Comparison of ENCODE assay signal across 25 cellular contexts in the genomic region with DNA sequence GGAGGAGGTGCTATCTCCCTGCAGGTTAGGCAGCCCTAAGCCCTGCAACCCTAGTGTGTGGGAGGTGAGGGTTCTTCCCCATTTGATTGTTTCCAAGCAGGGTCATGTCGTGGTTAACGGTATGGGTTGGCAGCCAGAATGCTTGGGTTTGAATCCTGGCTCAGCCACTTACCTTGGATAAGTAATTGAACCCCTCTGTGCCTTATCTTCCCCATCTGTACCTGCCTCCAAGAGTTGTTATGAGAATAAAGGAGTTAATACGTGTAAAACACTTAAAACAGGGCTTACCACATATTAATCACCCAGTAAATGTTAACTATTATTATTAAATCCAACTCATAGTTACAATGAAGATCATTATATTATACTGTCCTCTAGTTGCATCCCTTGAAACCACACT. TPM values are rescaled to one million over a fixed set of nuclear protein-coding genes. Genes with fewer than 3 reads are reported as not detected.
DNase-seq lines count a peak whose midpoint lies in the region; ATAC-seq and TF ChIP-seq lines count a peak whose summit lies in the region.
"Had no signal": no experiment of that assay in that cellular context is flagged by ENCODE, and none has a peak within 500 bp of the region (broad histone marks: within the 10 kb centered on the region; RNA-seq: fewer than 3 reads in every experiment).

No MANE protein-coding gene starts in this region.

- no peaks in the 10 kb centered on the region for H3K36me3 Mint-ChIP-seq in activated CD8-positive, alpha-beta T cell treated with anti-CD3 and anti-CD28 coated beads for 36 hours (ENCODE audit: low read depth)
- no peaks in the 10 kb centered on the region for H3K36me3 Mint-ChIP-seq in activated CD8-positive, alpha-beta T cell treated with anti-CD3 and anti-CD28 coated beads, Interleukin-2, amount 10 ng/mL, durations not matched to agents 7 days and 5 days (ENCODE audit: low read depth)

- H3K9me3 ChIP-seq in SJSA1 (replicated peaks) (no peaks in the 10 kb centered on the region), right lobe of liver (no peaks in the 10 kb centered on the region)

- peaks cover 69% of the 10 kb centered on the region for H3K4me1 ChIP-seq in SJSA1 (replicated peaks)
- H3K4me1 ChIP-seq in right lobe of liver = no peaks in the 10 kb centered on the region

- CTCF ChIA-PET in activated CD8-positive, alpha-beta T cell treated with anti-CD3 and anti-CD28 coated beads for 36 hours (lab: Charles Lee) = no interaction called here
- CTCF ChIA-PET in activated CD8-positive, alpha-beta T cell treated with anti-CD3 and anti-CD28 coated beads, Interleukin-2, amount 10 ng/mL, durations not matched to agents 7 days and 5 days (lab: Charles Lee) = no interaction called here

- no peaks in the 10 kb centered on the region for H3K4me1 Mint-ChIP-seq in activated CD8-positive, alpha-beta T cell treated with anti-CD3 and anti-CD28 coated beads for 36 hours (ENCODE audit: low read depth)
- H3K4me1 Mint-ChIP-seq in activated CD8-positive, alpha-beta T cell treated with anti-CD3 and anti-CD28 coated beads, Interleukin-2, amount 10 ng/mL, durations not matched to agents 7 days and 5 days (ENCODE audit: low read depth) = no peaks in the 10 kb centered on the region

- H3K4me3 ChIP-seq in H7 (ENCODE audit: insufficient read depth, low read depth, low read length) (no peak overlapping the region), SJSA1 (no peak overlapping the region), right lobe of liver (no peak overlapping the region)
- H3K4me3 ChIP-seq: K562 had no signal

- no peak overlapping the region for H3K27ac Mint-ChIP-seq in activated CD8-positive, alpha-beta T cell treated with anti-CD3 and anti-CD28 coated beads for 36 hours
- H3K27ac Mint-ChIP-seq in activated CD8-positive, alpha-beta T cell treated with anti-CD3 and anti-CD28 coated beads, Interleukin-2, amount 10 ng/mL, durations not matched to agents 7 days and 5 days = no peak overlapping the region
- H3K27ac Mint-ChIP-seq: H9, HFFc6 had no signal

- DNase-seq in activated CD8-positive, alpha-beta T cell treated with anti-CD3 and anti-CD28 coated beads for 36 hours = peak; percentile 11
- no peak for DNase-seq in activated CD8-positive, alpha-beta T cell treated with anti-CD3 and anti-CD28 coated beads, Interleukin-2, amount 10 ng/mL, durations not matched to agents 7 days and 5 days
- DNase-seq in H7 (peak; percentile 44), SJSA1 (ENCODE audit: low read depth in 1 of 2, low spot score in 2 of 2) (no peak), iPS-NIHi7 (ENCODE audit: extremely low spot score) (peak; percentile 51), NCI-H1105 (lab: John Stamatoyannopoulos, UW) (no peak), right lobe of liver (no peak)
- DNase-seq: DMS53, GDM1, H9, HFFc6, MM.1S, NCI-H1092, NCI-H1436 treated with DMSO at 0.1 percent for 48 hours, NCI-H2029, NCI-H524 treated with DMSO at 0.1 percent for 48 hours, NCI-H82 had no signal

- no peak overlapping the region for H3K4me3 Mint-ChIP-seq in activated CD8-positive, alpha-beta T cell treated with anti-CD3 and anti-CD28 coated beads for 36 hours
- H3K4me3 Mint-ChIP-seq in activated CD8-positive, alpha-beta T cell treated with anti-CD3 and anti-CD28 coated beads, Interleukin-2, amount 10 ng/mL, durations not matched to agents 7 days and 5 days = no peak overlapping the region
- H3K4me3 Mint-ChIP-seq: H9, HFFc6 had no signal

- TF ChIP-seq POLR2A in right lobe of liver (IDR thresholded peaks at IDR 0.05) = no peak

- peaks cover 11% of the 10 kb centered on the region for H3K27me3 Mint-ChIP-seq in activated CD8-positive, alpha-beta T cell treated with anti-CD3 and anti-CD28 coated beads for 36 hours
- peaks cover 8% of the 10 kb centered on the region for H3K27me3 Mint-ChIP-seq in activated CD8-positive, alpha-beta T cell treated with anti-CD3 and anti-CD28 coated beads, Interleukin-2, amount 10 ng/mL, durations not matched to agents 7 days and 5 days (ENCODE audit: low read depth)

- no peak for ATAC-seq in activated CD8-positive, alpha-beta T cell treated with anti-CD3 and anti-CD28 coated beads for 36 hours
- no peak for ATAC-seq in activated CD8-positive, alpha-beta T cell treated with anti-CD3 and anti-CD28 coated beads, Interleukin-2, amount 10 ng/mL, durations not matched to agents 7 days and 5 days
- ATAC-seq in GM21367 (IDR thresholded peaks at IDR 0.05; ENCODE audit: unreplicated experiment) = no peak
- ATAC-seq in right lobe of liver = no peak
- ATAC-seq: HepG2, K562, Right ventricle myocardium inferior had no signal

- H3K9me3 Mint-ChIP-seq in activated CD8-positive, alpha-beta T cell treated with anti-CD3 and anti-CD28 coated beads for 36 hours = no peaks in the 10 kb centered on the region
- no peaks in the 10 kb centered on the region for H3K9me3 Mint-ChIP-seq in activated CD8-positive, alpha-beta T cell treated with anti-CD3 and anti-CD28 coated beads, Interleukin-2, amount 10 ng/mL, durations not matched to agents 7 days and 5 days (ENCODE audit: insufficient read depth)
- H3K9me3 Mint-ChIP-seq: H9, HFFc6 had no signal

- H3K27ac ChIP-seq in SJSA1 = peak overlapping the region; percentile 11; the same call in 1 of the 2 replicates
- no peak overlapping the region for H3K27ac ChIP-seq in right lobe of liver
- H3K27ac ChIP-seq: C4-2B had no signal

- POLR2A ChIA-PET in activated CD8-positive, alpha-beta T cell treated with anti-CD3 and anti-CD28 coated beads for 36 hours (lab: Charles Lee) = no interaction called here
- POLR2A ChIA-PET in activated CD8-positive, alpha-beta T cell treated with anti-CD3 and anti-CD28 coated beads, Interleukin-2, amount 10 ng/mL, durations not matched to agents 7 days and 5 days (lab: Charles Lee) = no interaction called here

- H3K27me3 ChIP-seq in H7 (ENCODE audit: control insufficient read depth, insufficient read depth, low read length) (no peaks in the 10 kb centered on the region), SJSA1 (replicated peaks) (no peaks in the 10 kb centered on the region), right lobe of liver (no peaks in the 10 kb centered on the region)

- 35% methylated on average over 3 of the region's 3 CpGs for WGBS in right lobe of liver (ENCODE audit: insufficient coverage, low coverage, low lambda C conversion rate, missing lambda C conversion rate)

- no peak for TF ChIP-seq CTCF in activated CD8-positive, alpha-beta T cell treated with anti-CD3 and anti-CD28 coated beads for 36 hours (IDR thresholded peaks at IDR 0.05)
- no peak for TF ChIP-seq CTCF in right lobe of liver (IDR thresholded peaks at IDR 0.05)

- intact Hi-C loops in activated CD8-positive, alpha-beta T cell treated with anti-CD3 and anti-CD28 coated beads for 36 hours (cut with micrococcal nuclease) = no loop called here
- intact Hi-C loops in right lobe of liver (cut with DNase I) = no loop called here

- H3K36me3 ChIP-seq in H7 (replicated peaks; ENCODE audit: control insufficient read depth, insufficient read depth, low read length) (no peaks in the 10 kb centered on the region), SJSA1 (no peaks in the 10 kb centered on the region), right lobe of liver (no peaks in the 10 kb centered on the region)

RNA-seq across cellular contexts. Expression of a gene that starts 52.2 kb away (rescaled TPM):
- total RNA-seq in activated CD8-positive, alpha-beta T cell treated with anti-CD3 and anti-CD28 coated beads for 36 hours = not detected
- total RNA-seq in activated CD8-positive, alpha-beta T cell treated with anti-CD3 and anti-CD28 coated beads, Interleukin-2, amount 10 ng/mL, durations not matched to agents 7 days and 5 days = not detected
- 0.07 TPM in 1 of 2 replicates, not detected in the other for total RNA-seq in H7 (2014; rRNA removed; shearing (Covaris generic))
- 0.26 TPM in 1 of 2 replicates, not detected in the other for total RNA-seq in SJSA1 (2014; rRNA removed; shearing (Covaris generic))
- total RNA-seq in right lobe of liver = not detected
- total RNA-seq: HepG2, HFFc6, K562, LHCN-M2, OCI-LY7, Right ventricle myocardium inferior, SK-MEL-5 had no signal

Comparison
In these comparisons a context has a peak if more than half of its experiments do, and no peak if none do; other contexts are left out.
1. DNase-seq: peak in activated CD8-positive, alpha-beta T cell treated with anti-CD3 and anti-CD28 coated beads for 36 hours (single experiment), H7 (single experiment) and iPS-NIHi7 (single experiment); none in activated CD8-positive, alpha-beta T cell treated with anti-CD3 and anti-CD28 coated beads, Interleukin-2, amount 10 ng/mL, durations not matched to agents 7 days and 5 days (single experiment), SJSA1 (0 of 2), NCI-H1105 (single experiment) and right lobe of liver (0 of 3).